ENCODE assay signal across 11 cellular contexts in genomic region chr10:132665946-132666732, GRCh38.
A peak's percentile ranks its signal among the peaks of the same experiment; 100 is the strongest.
DNase-seq lines count a peak whose midpoint lies in the region; ATAC-seq and TF ChIP-seq lines count a peak whose summit lies in the region.
"Had no signal": no experiment of that assay in that cellular context is flagged by ENCODE, and none has a peak within 500 bp of the region (broad histone marks: within the 10 kb centered on the region; RNA-seq: fewer than 3 reads in every experiment).

No MANE protein-coding gene starts in this region.

- no peak overlapping the region for H3K4me3 Mint-ChIP-seq in activated naive CD8-positive, alpha-beta T cell
- H3K4me3 Mint-ChIP-seq in activated naive CD8-positive, alpha-beta T cell treated with anti-CD3 and anti-CD28 coated beads for 36 hours: no peak overlapping the region
- no peak overlapping the region for H3K4me3 Mint-ChIP-seq in stimulated activated naive CD8-positive, alpha-beta T cell treated with anti-CD3 and anti-CD28 coated beads, Interleukin-15, Interleukin-2, amounts not matched to agents 100 ng/mL and 50 ng/mL, for 24 hours
- H3K4me3 Mint-ChIP-seq: activated B cell treated with CpG ODN at 0.5 μM for 24 hours, nephron had no signal

- no peak for TF ChIP-seq CTCF in Panc1 (IDR thresholded peaks at IDR 0.05)
- TF ChIP-seq CTCF in lower leg skin (IDR thresholded peaks at IDR 0.05): no peak

- peak; percentile 79 for ATAC-seq in Panc1
- ATAC-seq in esophagus mucosa: peak; percentile 89

- intact Hi-C loops in Panc1 (cut with micrococcal nuclease; ENCODE audit: unreplicated experiment) (no loop called here), lower leg skin (cut with DNase I; ENCODE audit: low total_unique reads) (no loop called here)

- TF ChIP-seq POLR2A in lower leg skin (IDR thresholded peaks at IDR 0.05): no peak

- H3K9me3 ChIP-seq in Panc1 (ENCODE audit: control insufficient read depth, insufficient read depth, low read depth, low read length): no peaks in the 10 kb centered on the region

- no peaks in the 10 kb centered on the region for H3K9me3 Mint-ChIP-seq in activated naive CD8-positive, alpha-beta T cell (ENCODE audit: low read depth)
- H3K9me3 Mint-ChIP-seq in activated naive CD8-positive, alpha-beta T cell treated with anti-CD3 and anti-CD28 coated beads for 36 hours: no peaks in the 10 kb centered on the region
- no peaks in the 10 kb centered on the region for H3K9me3 Mint-ChIP-seq in stimulated activated naive CD8-positive, alpha-beta T cell treated with anti-CD3 and anti-CD28 coated beads, Interleukin-15, Interleukin-2, amounts not matched to agents 100 ng/mL and 50 ng/mL, for 24 hours
- H3K9me3 Mint-ChIP-seq: activated B cell treated with CpG ODN at 0.5 μM for 24 hours, nephron had no signal

- 83 to 85% methylated on average over 15 of the region's 15 CpGs for WGBS in lower leg skin, 2 donors

- H3K27me3 ChIP-seq in Panc1 (ENCODE audit: control insufficient read depth, insufficient read depth, low read length): no peaks in the 10 kb centered on the region

- peaks cover 65% of the 10 kb centered on the region for H3K4me1 ChIP-seq in Panc1 (ENCODE audit: control insufficient read depth, insufficient read depth, low read length)

- CTCF ChIA-PET in Panc1 (lab: Charles Lee): interaction anchor here (0.7 kb wide), 1 partner anchor 11 kb away, joined by 4 read pairs; no protein-coding TSS in a partner anchor

- H3K27ac Mint-ChIP-seq in activated naive CD8-positive, alpha-beta T cell: peak overlapping the region; percentile 66
- H3K27ac Mint-ChIP-seq in activated naive CD8-positive, alpha-beta T cell treated with anti-CD3 and anti-CD28 coated beads for 36 hours: no peak overlapping the region
- H3K27ac Mint-ChIP-seq in stimulated activated naive CD8-positive, alpha-beta T cell treated with anti-CD3 and anti-CD28 coated beads, Interleukin-15, Interleukin-2, amounts not matched to agents 100 ng/mL and 50 ng/mL, for 24 hours: peak overlapping the region; percentile 1
- H3K27ac Mint-ChIP-seq: activated B cell treated with CpG ODN at 0.5 μM for 24 hours had no signal

- H3K27ac ChIP-seq in Panc1 (ENCODE audit: low read length): peak overlapping the region; percentile 82

- no peak for DNase-seq in activated naive CD8-positive, alpha-beta T cell treated with anti-CD3 and anti-CD28 coated beads for 36 hours
- peak; percentile 97 for DNase-seq in Panc1 (ENCODE audit: low read depth, low spot score)
- no peak for DNase-seq in NCI-H2227 (lab: John Stamatoyannopoulos, UW; ENCODE audit: unreplicated experiment)
- no peak for DNase-seq in HT-29 (ENCODE audit: low spot score)
- no peak for DNase-seq in lower leg skin (ENCODE audit: low spot score in 2 of 2)
- DNase-seq: activated B cell treated with CpG ODN at 0.5 μM for 24 hours, DMS 273 treated with DMSO at 0.1 percent for 48 hours had no signal

- peaks cover 6% of the 10 kb centered on the region for H3K4me1 Mint-ChIP-seq in activated naive CD8-positive, alpha-beta T cell (ENCODE audit: low read depth)
- peaks cover 10% of the 10 kb centered on the region for H3K4me1 Mint-ChIP-seq in activated naive CD8-positive, alpha-beta T cell treated with anti-CD3 and anti-CD28 coated beads for 36 hours
- H3K4me1 Mint-ChIP-seq in stimulated activated naive CD8-positive, alpha-beta T cell treated with anti-CD3 and anti-CD28 coated beads, Interleukin-15, Interleukin-2, amounts not matched to agents 100 ng/mL and 50 ng/mL, for 24 hours (ENCODE audit: low read depth): peaks cover 13% of the 10 kb centered on the region

- POLR2A ChIA-PET in Panc1 (lab: Charles Lee): no interaction called here

- TSS peak; percentile 88 for BruUV-seq in Panc1 (replicated peaks; lab: Mats Ljungman, UMichigan)

- H3K4me3 ChIP-seq in Panc1 (ENCODE audit: low read depth in 2 of 2, low read length in 2 of 2) (peak overlapping the region; percentile 27 to 52), lower leg skin (ENCODE audit: low read depth, poor library complexity, severe bottlenecking) (no peak overlapping the region)

- no peaks in the 10 kb centered on the region for H3K27me3 Mint-ChIP-seq in activated naive CD8-positive, alpha-beta T cell
- no peaks in the 10 kb centered on the region for H3K27me3 Mint-ChIP-seq in activated naive CD8-positive, alpha-beta T cell treated with anti-CD3 and anti-CD28 coated beads for 36 hours
- no peaks in the 10 kb centered on the region for H3K27me3 Mint-ChIP-seq in stimulated activated naive CD8-positive, alpha-beta T cell treated with anti-CD3 and anti-CD28 coated beads, Interleukin-15, Interleukin-2, amounts not matched to agents 100 ng/mL and 50 ng/mL, for 24 hours
- H3K27me3 Mint-ChIP-seq: activated B cell treated with CpG ODN at 0.5 μM for 24 hours had no signal

- no peaks in the 10 kb centered on the region for H3K36me3 ChIP-seq in Panc1 (ENCODE audit: control insufficient read depth, insufficient read depth, low read length)

- H3K36me3 Mint-ChIP-seq in activated naive CD8-positive, alpha-beta T cell: no peaks in the 10 kb centered on the region
- H3K36me3 Mint-ChIP-seq in activated naive CD8-positive, alpha-beta T cell treated with anti-CD3 and anti-CD28 coated beads for 36 hours: no peaks in the 10 kb centered on the region
- no peaks in the 10 kb centered on the region for H3K36me3 Mint-ChIP-seq in stimulated activated naive CD8-positive, alpha-beta T cell treated with anti-CD3 and anti-CD28 coated beads, Interleukin-15, Interleukin-2, amounts not matched to agents 100 ng/mL and 50 ng/mL, for 24 hours (ENCODE audit: low read depth)

- in situ Hi-C loops in Panc1 (cut with HindIII; ENCODE audit: low pct_unique_long_range_greater_than_20kb, low sequenced_read_pairs): no loop called here
